Comparison of ENCODE assay signal across 24 cellular contexts in genomic region chr14:101241807-101242278, GRCh38.
A peak's percentile ranks its signal among the peaks of the same experiment; 100 is the strongest.
DNase-seq lines count a peak whose midpoint lies in the region; ATAC-seq and TF ChIP-seq lines count a peak whose summit lies in the region.
"Had no signal": no experiment of that assay in that cellular context is flagged by ENCODE, and none has a peak within 500 bp of the region (broad histone marks: within the 10 kb centered on the region; RNA-seq: fewer than 3 reads in every experiment).

No MANE protein-coding gene starts in this region.

- H3K9ac ChIP-seq in H9 (ENCODE audit: extremely low read depth, insufficient read length, low read length) = no peak overlapping the region

- intact Hi-C loops in CD14-positive monocyte (cut with micrococcal nuclease) = no loop called here

- peak; percentile 29 for DNase-seq in CD14-positive monocyte (ENCODE audit: low spot score)
- DNase-seq in H9 = peak; percentile 53
- no peak for DNase-seq in WTC11 (ENCODE audit: low spot score)
- peak; percentile 23 for DNase-seq in left lobe of liver (ENCODE audit: low spot score)
- no peak for DNase-seq in foreskin keratinocyte
- no peak for DNase-seq in middle frontal gyrus (ENCODE audit: extremely low spot score, low spot score)
- DNase-seq: activated CD4-positive, alpha-beta T cell treated with anti-CD3 and anti-CD28 coated beads for 36 hours; activated gamma-delta T cell treated with Interleukin-2 at 50 U/mL for 16 hours; activated naive CD8-positive, alpha-beta T cell treated with anti-CD3 and anti-CD28 coated beads, Interleukin-2, amount 50 U/mL, for 24 hours; activated T-cell treated with anti-CD3 and anti-CD28 coated beads, Interleukin-2, amount 50 U/mL, for 24 hours; effector CD8-positive, alpha-beta T cell; foreskin fibroblast; KG1; MM.1S; NCI-H1417; NCI-H2081 treated with DMSO at 0.1 percent for 48 hours had no signal

- no peak overlapping the region for H2BK20ac ChIP-seq in H9 (ENCODE audit: low read depth, low read length, poor library complexity, severe bottlenecking)

- H3K27ac Mint-ChIP-seq in CD14-positive monocyte (no peak overlapping the region), H9 (no peak overlapping the region), WTC11 (no peak overlapping the region)
- H3K27ac Mint-ChIP-seq: activated CD4-positive, alpha-beta T cell treated with anti-CD3 and anti-CD28 coated beads for 36 hours; activated naive CD8-positive, alpha-beta T cell treated with anti-CD3 and anti-CD28 coated beads, Interleukin-2, amount 50 U/mL, for 24 hours; activated T-cell treated with anti-CD3 and anti-CD28 coated beads, Interleukin-2, amount 50 U/mL, for 24 hours; B cell; T-helper 1 cell treated with Interleukin-12 subunit alpha and Interleukin-12 subunit beta and Interleukin-4 antibody, amounts not matched to agents 30 μg/mL and 1 μg/mL, for 36 hours had no signal

- H3K79me1 ChIP-seq in H9 (ENCODE audit: insufficient read depth, low read depth, low read length, poor library complexity, severe bottlenecking) = no peaks in the 10 kb centered on the region

- TF ChIP-seq CTCF in CD14-positive monocyte (IDR thresholded peaks at IDR 0.05) (no peak), H9 (conservative IDR thresholded peaks at IDR 0.05) (no peak), WTC11 (IDR thresholded peaks at IDR 0.05) (no peak), foreskin keratinocyte (conservative IDR thresholded peaks at IDR 0.05) (no peak)

- no peak overlapping the region for H3K4me2 ChIP-seq in H9 (ENCODE audit: insufficient read depth, insufficient read length, low read length)
- H3K4me2 ChIP-seq: A549 had no signal

- no peak overlapping the region for H3T11ph ChIP-seq in H9 (ENCODE audit: low read length)

- H3K4me1 ChIP-seq in H9 (ENCODE audit: insufficient read depth, low read length) (no peaks in the 10 kb centered on the region; the same call in 1 of the 2 replicates), foreskin keratinocyte (no peaks in the 10 kb centered on the region)
- H3K4me1 ChIP-seq: A549, body of pancreas, prostate gland, tibial nerve had no signal

- CTCF ChIA-PET in WTC11 (lab: Charles Lee) = no interaction called here

- no peak overlapping the region for H3K14ac ChIP-seq in H9 (ENCODE audit: insufficient read depth, low read length)

- H3K27me3 Mint-ChIP-seq in CD14-positive monocyte (ENCODE audit: low read depth in 3 of 3) (peaks cover 0 to 1% (median 0%) of the 10 kb centered on the region in 3 donors), H9 (ENCODE audit: low read depth) (peaks cover 5% of the 10 kb centered on the region), WTC11 (ENCODE audit: low read depth) (no peaks in the 10 kb centered on the region)
- H3K27me3 Mint-ChIP-seq: B cell had no signal

- H2BK12ac ChIP-seq in H9 (ENCODE audit: insufficient read length, low read depth, low read length) = no peak overlapping the region

- no peaks in the 10 kb centered on the region for H3K23me2 ChIP-seq in H9 (ENCODE audit: insufficient read length, low read depth, low read length, poor library complexity, severe bottlenecking)

- ATAC-seq in WTC11 (peak; percentile 59; the same call in 1 of the 2 replicates), left lobe of liver (no peak), HG03520 (IDR thresholded peaks at IDR 0.05; ENCODE audit: unreplicated experiment) (no peak), foreskin keratinocyte (no peak), HG02840 (IDR thresholded peaks at IDR 0.05; ENCODE audit: low FRiP score, unreplicated experiment) (no peak)
- ATAC-seq: A549; activated CD4-positive, alpha-beta T cell treated with anti-CD3 and anti-CD28 coated beads for 36 hours; activated naive CD8-positive, alpha-beta T cell treated with anti-CD3 and anti-CD28 coated beads, Interleukin-2, amount 50 U/mL, for 24 hours; body of pancreas had no signal

- H4K91ac ChIP-seq in H9 (ENCODE audit: insufficient read length, low read depth, low read length) = no peak overlapping the region

- H4K5ac ChIP-seq in H9 (ENCODE audit: insufficient read length, low read depth, low read length) = no peak overlapping the region

- no peaks in the 10 kb centered on the region for H3K79me2 ChIP-seq in H9 (ENCODE audit: insufficient read depth, low read length)

- no peaks in the 10 kb centered on the region for H3K9me3 ChIP-seq in H9 (ENCODE audit: control insufficient read depth, low read depth, low read length)
- H3K9me3 ChIP-seq: A549, body of pancreas, prostate gland had no signal

- no peak overlapping the region for H2BK120ac ChIP-seq in H9 (ENCODE audit: low read depth, low read length, poor library complexity, severe bottlenecking)

- H3K27me3 ChIP-seq in H9 (ENCODE audit: insufficient read depth, low read length) = no peaks in the 10 kb centered on the region
- H3K27me3 ChIP-seq in foreskin keratinocyte = no peaks in the 10 kb centered on the region
- H3K27me3 ChIP-seq: body of pancreas, tibial nerve had no signal

- POLR2A ChIA-PET in WTC11 (lab: Charles Lee) = no interaction called here

- H3K9me3 Mint-ChIP-seq in CD14-positive monocyte (peaks cover 0 to 4% (median 2%) of the 10 kb centered on the region in 7 donors), H9 (peaks cover 4% of the 10 kb centered on the region in 2 experiments; a peak in 3 of 5 replicates), WTC11 (peaks cover 8% of the 10 kb centered on the region)
- H3K9me3 Mint-ChIP-seq: activated T-cell treated with anti-CD3 and anti-CD28 coated beads, Interleukin-2, amount 50 U/mL, for 24 hours; T-helper 1 cell treated with Interleukin-12 subunit alpha and Interleukin-12 subunit beta and Interleukin-4 antibody, amounts not matched to agents 30 μg/mL and 1 μg/mL, for 36 hours had no signal

- H3K4ac ChIP-seq in H9 (ENCODE audit: low read depth, low read length) = no peak overlapping the region

- no peaks in the 10 kb centered on the region for H3K4me1 Mint-ChIP-seq in CD14-positive monocyte
- H3K4me1 Mint-ChIP-seq in H9 = peaks cover 5 to 11% of the 10 kb centered on the region in 2 experiments; a peak in 3 of 4 replicates
- peaks cover 18% of the 10 kb centered on the region for H3K4me1 Mint-ChIP-seq in WTC11
- H3K4me1 Mint-ChIP-seq: activated CD4-positive, alpha-beta T cell treated with anti-CD3 and anti-CD28 coated beads for 36 hours; activated naive CD8-positive, alpha-beta T cell treated with anti-CD3 and anti-CD28 coated beads, Interleukin-2, amount 50 U/mL, for 24 hours; B cell had no signal

- H3K18ac ChIP-seq in H9 (ENCODE audit: insufficient read length, low read depth, low read length) = no peak overlapping the region

- H3K36me3 Mint-ChIP-seq in CD14-positive monocyte (no peaks in the 10 kb centered on the region), H9 (ENCODE audit: insufficient read depth in 1 of 3, low read depth in 3 of 3) (peaks cover 0 to 5% (median 0%) of the 10 kb centered on the region in 3 experiments; a peak in 4 of 7 replicates), WTC11 (peaks cover 3% of the 10 kb centered on the region; the same call in 1 of the 2 replicates)

- H3K56ac ChIP-seq in H9 (ENCODE audit: insufficient read length, low read depth, low read length) = no peak overlapping the region

- no peak overlapping the region for H2BK15ac ChIP-seq in H9 (ENCODE audit: low read depth, low read length)

- H4K8ac ChIP-seq in H9 (replicated peaks; ENCODE audit: insufficient read length, low read depth, low read length) = no peak overlapping the region

- no peak overlapping the region for H2AK5ac ChIP-seq in H9 (ENCODE audit: insufficient read length, low read length)

- H2BK5ac ChIP-seq in H9 (ENCODE audit: insufficient read length, low read length) = no peak overlapping the region

- H2AFZ ChIP-seq in H9 (ENCODE audit: low read length) = no peak overlapping the region

- H3K4me3 Mint-ChIP-seq in CD14-positive monocyte = no peak overlapping the region
- H3K4me3 Mint-ChIP-seq in H9 = no peak overlapping the region
- H3K4me3 Mint-ChIP-seq in WTC11 = no peak overlapping the region
- H3K4me3 Mint-ChIP-seq: activated CD4-positive, alpha-beta T cell treated with anti-CD3 and anti-CD28 coated beads for 36 hours; activated naive CD8-positive, alpha-beta T cell treated with anti-CD3 and anti-CD28 coated beads, Interleukin-2, amount 50 U/mL, for 24 hours; activated T-cell treated with anti-CD3 and anti-CD28 coated beads, Interleukin-2, amount 50 U/mL, for 24 hours; B cell; T-helper 1 cell treated with Interleukin-12 subunit alpha and Interleukin-12 subunit beta and Interleukin-4 antibody, amounts not matched to agents 30 μg/mL and 1 μg/mL, for 36 hours had no signal

- no CpG with 5 or more reads among the region's 10 CpGs for WGBS in H9 (ENCODE audit: extremely low coverage, insufficient read length, low lambda C conversion rate)

- no peak overlapping the region for H3K23ac ChIP-seq in H9 (ENCODE audit: insufficient read length, low read depth, low read length)

- no peaks in the 10 kb centered on the region for H4K20me1 ChIP-seq in H9 (ENCODE audit: control insufficient read depth, insufficient read depth, insufficient read length)

- no peak overlapping the region for H3K27ac ChIP-seq in H9 (ENCODE audit: insufficient read length, low read depth, low read length)
- H3K27ac ChIP-seq in foreskin keratinocyte = no peak overlapping the region
- H3K27ac ChIP-seq: A549, body of pancreas, prostate gland, tibial nerve had no signal

TF ChIP-seq in WTC11, 78 proteins besides CTCF, POLR2A, EP300 and RAD21 (continues in another document):
- no peak for TF ChIP-seq NFATC4 (CRISPR knock-in tag; IDR thresholded peaks at IDR 0.05)
- TF ChIP-seq ZBTB21 (CRISPR knock-in tag; IDR thresholded peaks at IDR 0.05; ENCODE audit: borderline replicate concordance) = no peak
- no peak for TF ChIP-seq GTF2I (CRISPR knock-in tag; conservative IDR thresholded peaks at IDR 0.05)
- no peak for TF ChIP-seq FOXP4 (CRISPR knock-in tag; IDR thresholded peaks at IDR 0.05)
- no peak for TF ChIP-seq CREB1 (CRISPR knock-in tag; IDR thresholded peaks at IDR 0.05)
- no peak for TF ChIP-seq HMGA2 (CRISPR knock-in tag; IDR thresholded peaks at IDR 0.05)
- TF ChIP-seq NR2C2 (CRISPR knock-in tag; IDR thresholded peaks at IDR 0.05) = no peak

Comparison
In these comparisons a context has a peak if more than half of its experiments do, and no peak if none do; other contexts are left out.
1. DNase-seq: peak in CD14-positive monocyte (single experiment), H9 (single experiment) and left lobe of liver (single experiment); none in WTC11 (single experiment), foreskin keratinocyte (0 of 2) and middle frontal gyrus (single experiment).